In the genomic region with DNA sequence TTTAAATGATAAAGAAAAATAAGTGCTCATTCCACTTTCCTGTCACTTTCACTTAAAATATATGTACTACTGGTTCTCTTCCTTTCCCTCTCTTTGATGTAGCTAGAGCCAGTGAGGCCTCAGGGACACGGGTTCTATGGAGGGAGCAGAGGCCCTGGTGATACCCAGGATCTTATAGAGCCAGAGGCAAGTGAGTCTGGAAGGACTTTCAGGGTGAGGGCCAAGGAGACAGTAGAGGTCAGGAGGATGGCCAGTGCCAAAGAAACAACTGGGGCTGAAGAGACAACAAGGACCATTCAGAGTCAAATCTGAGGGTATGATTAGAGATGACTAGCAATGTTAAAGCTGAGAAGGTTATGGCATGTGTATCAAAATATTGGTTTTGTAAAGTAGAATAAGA, we compare ENCODE assay signal across 16 cellular contexts.
DNase-seq lines count a peak whose midpoint lies in the region; ATAC-seq, FAIRE-seq and TF ChIP-seq lines count a peak whose summit lies in the region.
"Had no signal": no experiment of that assay in that cellular context is flagged by ENCODE, and none has a peak within 500 bp of the region (broad histone marks: within the 10 kb centered on the region; RNA-seq: fewer than 3 reads in every experiment).

No MANE protein-coding gene starts in this region.

- H3K79me2 ChIP-seq in mammary epithelial cell (ENCODE audit: insufficient read depth, low read length), result no peaks in the 10 kb centered on the region
- no peaks in the 10 kb centered on the region for H3K79me2 ChIP-seq in Loucy (ENCODE audit: insufficient read depth, low read length)

- H3K4me1 Mint-ChIP-seq in stimulated activated memory B cell treated with anti-CD40 and anti-IgM and Interleukin-4, amounts not matched to agents 10 μg/mL and 1 μg/mL and 100 μg/mL, for 72 hours, result no peaks in the 10 kb centered on the region
- H3K4me1 Mint-ChIP-seq in stimulated activated naive B cell treated with anti-CD40 and anti-IgM and Interleukin-4, amounts not matched to agents 10 μg/mL and 1 μg/mL and 100 μg/mL, for 72 hours, result no peaks in the 10 kb centered on the region
- H3K4me1 Mint-ChIP-seq: CD8-positive, alpha-beta memory T cell; H9 had no signal

- no peaks in the 10 kb centered on the region for H3K27me3 ChIP-seq in mammary epithelial cell (ENCODE audit: insufficient read depth, low read length)
- H3K27me3 ChIP-seq in breast epithelium, result no peaks in the 10 kb centered on the region
- no peaks in the 10 kb centered on the region for H3K27me3 ChIP-seq in Loucy (ENCODE audit: insufficient read depth, low read length, poor library complexity, severe bottlenecking)
- no peaks in the 10 kb centered on the region for H3K27me3 ChIP-seq in bronchial epithelial cell (ENCODE audit: control insufficient read depth, insufficient read depth, low read length)
- H3K27me3 ChIP-seq in thyroid gland, result no peaks in the 10 kb centered on the region

- TF ChIP-seq POLR2A in breast epithelium (IDR thresholded peaks at IDR 0.05) (no peak), thyroid gland (IDR thresholded peaks at IDR 0.05) (no peak)

- no peak for DNase-seq in mammary epithelial cell
- no peak for DNase-seq in breast epithelium (ENCODE audit: low spot score in 2 of 2)
- no peak for DNase-seq in bronchial epithelial cell (ENCODE audit: low read depth)
- no peak for DNase-seq in stimulated activated naive B cell treated with anti-CD40 and anti-IgM and Interleukin-4, amounts not matched to agents 10 μg/mL and 1 μg/mL and 100 μg/mL, for 72 hours
- no peak for DNase-seq in thyroid gland
- DNase-seq: CD8-positive, alpha-beta memory T cell; DND-41; GDM1; GOT3; H9 had no signal

- H3K27ac Mint-ChIP-seq in stimulated activated memory B cell treated with anti-CD40 and anti-IgM and Interleukin-4, amounts not matched to agents 10 μg/mL and 1 μg/mL and 100 μg/mL, for 72 hours, result no peak overlapping the region
- no peak overlapping the region for H3K27ac Mint-ChIP-seq in stimulated activated naive B cell treated with anti-CD40 and anti-IgM and Interleukin-4, amounts not matched to agents 10 μg/mL and 1 μg/mL and 100 μg/mL, for 72 hours
- H3K27ac Mint-ChIP-seq: CD8-positive, alpha-beta memory T cell; H9 had no signal

- H3K9me3 ChIP-seq in mammary epithelial cell (replicated peaks; ENCODE audit: insufficient read depth, low read length), result no peaks in the 10 kb centered on the region
- H3K9me3 ChIP-seq in breast epithelium, result no peaks in the 10 kb centered on the region
- H3K9me3 ChIP-seq in Loucy (ENCODE audit: insufficient read depth, low read depth, low read length), result no peaks in the 10 kb centered on the region
- no peaks in the 10 kb centered on the region for H3K9me3 ChIP-seq in thyroid gland

- no peaks in the 10 kb centered on the region for H3K27me3 Mint-ChIP-seq in stimulated activated memory B cell treated with anti-CD40 and anti-IgM and Interleukin-4, amounts not matched to agents 10 μg/mL and 1 μg/mL and 100 μg/mL, for 72 hours
- H3K27me3 Mint-ChIP-seq in stimulated activated naive B cell treated with anti-CD40 and anti-IgM and Interleukin-4, amounts not matched to agents 10 μg/mL and 1 μg/mL and 100 μg/mL, for 72 hours, result no peaks in the 10 kb centered on the region

- peak; percentile 75 for FAIRE-seq in bronchial epithelial cell (lab: Jason Lieb, UNC)
- FAIRE-seq: GM12892 had no signal

- in situ Hi-C loops in mammary epithelial cell (cut with MboI; ENCODE audit: low sequenced_read_pairs in 2 of 2), result no loop called here

- H3K36me3 ChIP-seq in mammary epithelial cell (ENCODE audit: insufficient read depth, low read length) (no peaks in the 10 kb centered on the region), breast epithelium (no peaks in the 10 kb centered on the region), Loucy (ENCODE audit: insufficient read depth, low read length) (no peaks in the 10 kb centered on the region), bronchial epithelial cell (ENCODE audit: control insufficient read depth, insufficient read depth, low read length) (no peaks in the 10 kb centered on the region), thyroid gland (no peaks in the 10 kb centered on the region)

- H3K4me3 Mint-ChIP-seq in stimulated activated memory B cell treated with anti-CD40 and anti-IgM and Interleukin-4, amounts not matched to agents 10 μg/mL and 1 μg/mL and 100 μg/mL, for 72 hours, result no peak overlapping the region
- H3K4me3 Mint-ChIP-seq in stimulated activated naive B cell treated with anti-CD40 and anti-IgM and Interleukin-4, amounts not matched to agents 10 μg/mL and 1 μg/mL and 100 μg/mL, for 72 hours, result no peak overlapping the region
- H3K4me3 Mint-ChIP-seq: CD8-positive, alpha-beta memory T cell; H9 had no signal

- BruUV-seq in mammary epithelial cell (replicated peaks; lab: Mats Ljungman, UMichigan), result no TSS peak

- no peaks in the 10 kb centered on the region for H3F3A ChIP-seq in Loucy (ENCODE audit: low read depth)

- H3K9me2 ChIP-seq in Loucy (replicated peaks; ENCODE audit: low read depth, low read length), result no peaks in the 10 kb centered on the region

- no peak overlapping the region for H3K4me2 ChIP-seq in mammary epithelial cell (ENCODE audit: insufficient read depth, low read depth, low read length)
- H3K4me2 ChIP-seq in Loucy (ENCODE audit: low read depth, low read length, poor library complexity, severe bottlenecking), result no peak overlapping the region

- CTCF ChIA-PET in mammary epithelial cell (lab: Charles Lee; ENCODE audit: low non-redundant PET), result no interaction called here

- H3K36me3 Mint-ChIP-seq in stimulated activated memory B cell treated with anti-CD40 and anti-IgM and Interleukin-4, amounts not matched to agents 10 μg/mL and 1 μg/mL and 100 μg/mL, for 72 hours, result no peaks in the 10 kb centered on the region
- no peaks in the 10 kb centered on the region for H3K36me3 Mint-ChIP-seq in stimulated activated naive B cell treated with anti-CD40 and anti-IgM and Interleukin-4, amounts not matched to agents 10 μg/mL and 1 μg/mL and 100 μg/mL, for 72 hours
- H3K36me3 Mint-ChIP-seq: CD8-positive, alpha-beta memory T cell had no signal

- no peak for TF ChIP-seq CTCF in mammary epithelial cell (conservative IDR thresholded peaks at IDR 0.05 in 1 of 2, IDR thresholded peaks at IDR 0.05 in 1 of 2; ENCODE audit: extremely low read depth in 1 of 2, insufficient read depth in 1 of 2, low read depth in 1 of 2, low read length in 2 of 2)
- TF ChIP-seq CTCF in breast epithelium (IDR thresholded peaks at IDR 0.05), result no peak
- no peak for TF ChIP-seq CTCF in Loucy (conservative IDR thresholded peaks at IDR 0.05; ENCODE audit: low read length)
- no peak for TF ChIP-seq CTCF in bronchial epithelial cell (IDR thresholded peaks at IDR 0.05; ENCODE audit: insufficient read depth, low read length, severe bottlenecking)
- no peak for TF ChIP-seq CTCF in thyroid gland (IDR thresholded peaks at IDR 0.05)

- dilution Hi-C loops in mammary epithelial cell (cut with HindIII; ENCODE audit: low sequenced_read_pairs), result no loop called here

- H3K27ac ChIP-seq in mammary epithelial cell (ENCODE audit: insufficient read depth, low read depth, low read length) (no peak overlapping the region), breast epithelium (no peak overlapping the region), thyroid gland (no peak overlapping the region)
- H3K27ac ChIP-seq: 22Rv1 had no signal

- H3K4me1 ChIP-seq in mammary epithelial cell (ENCODE audit: insufficient read depth, low read length) (no peaks in the 10 kb centered on the region), breast epithelium (no peaks in the 10 kb centered on the region), Loucy (ENCODE audit: insufficient read depth, low read length, poor library complexity, severe bottlenecking) (no peaks in the 10 kb centered on the region), thyroid gland (no peaks in the 10 kb centered on the region)
- H3K4me1 ChIP-seq: Caco-2 had no signal

- ATAC-seq in stimulated activated memory B cell treated with anti-CD40 and anti-IgM and Interleukin-4, amounts not matched to agents 10 μg/mL and 1 μg/mL and 100 μg/mL, for 72 hours, result peak; percentile 42
- no peak for ATAC-seq in stimulated activated naive B cell treated with anti-CD40 and anti-IgM and Interleukin-4, amounts not matched to agents 10 μg/mL and 1 μg/mL and 100 μg/mL, for 72 hours (replicated peaks)
- ATAC-seq in HG02840 (IDR thresholded peaks at IDR 0.05; ENCODE audit: low FRiP score, unreplicated experiment), result no peak

- no peak overlapping the region for H3K9ac ChIP-seq in mammary epithelial cell (ENCODE audit: insufficient read depth, low read length)
- no peak overlapping the region for H3K9ac ChIP-seq in Loucy (ENCODE audit: low read depth, low read length, poor library complexity, severe bottlenecking)

- intact Hi-C loops in mammary epithelial cell (cut with micrococcal nuclease) (no loop called here), breast epithelium (cut with DNase I; ENCODE audit: low total_unique reads) (no loop called here), thyroid gland (cut with DNase I) (no loop called here)

- no peaks in the 10 kb centered on the region for H3K9me3 Mint-ChIP-seq in stimulated activated memory B cell treated with anti-CD40 and anti-IgM and Interleukin-4, amounts not matched to agents 10 μg/mL and 1 μg/mL and 100 μg/mL, for 72 hours
- H3K9me3 Mint-ChIP-seq in stimulated activated naive B cell treated with anti-CD40 and anti-IgM and Interleukin-4, amounts not matched to agents 10 μg/mL and 1 μg/mL and 100 μg/mL, for 72 hours, result no peaks in the 10 kb centered on the region
- H3K9me3 Mint-ChIP-seq: CD8-positive, alpha-beta memory T cell had no signal

- H4K20me1 ChIP-seq in mammary epithelial cell (ENCODE audit: insufficient read depth, low read length), result no peaks in the 10 kb centered on the region
- no peaks in the 10 kb centered on the region for H4K20me1 ChIP-seq in Loucy (ENCODE audit: insufficient read depth, low read length, poor library complexity, severe bottlenecking)

- H3K4me3 ChIP-seq in mammary epithelial cell (replicated peaks in 1 of 3; ENCODE audit: insufficient read depth in 1 of 3, low read depth in 2 of 3, low read length in 3 of 3), result no peak overlapping the region
- H3K4me3 ChIP-seq in breast epithelium, result no peak overlapping the region
- no peak overlapping the region for H3K4me3 ChIP-seq in Loucy (ENCODE audit: low read length, poor library complexity, severe bottlenecking)
- no peak overlapping the region for H3K4me3 ChIP-seq in bronchial epithelial cell (ENCODE audit: low read depth, low read length)
- no peak overlapping the region for H3K4me3 ChIP-seq in thyroid gland (replicated peaks in 1 of 3)

- H2AFZ ChIP-seq in mammary epithelial cell (ENCODE audit: low read depth, low read length), result peak overlapping the region; percentile 39
- 0 out of 2 replicates have a peak overlapping the region, but pooled peaks have one; percentile 3 for H2AFZ ChIP-seq in Loucy (ENCODE audit: low read length)

- WGBS in mammary epithelial cell (ENCODE audit: low coverage, missing lambda C conversion rate), result 30% methylated on average over 1 of the region's 1 CpG
- 39 to 51% methylated on average over 1 of the region's 1 CpG for WGBS in thyroid gland, 2 donors
